8 cellular contexts compared by ENCODE assay signal in the genomic region with DNA sequence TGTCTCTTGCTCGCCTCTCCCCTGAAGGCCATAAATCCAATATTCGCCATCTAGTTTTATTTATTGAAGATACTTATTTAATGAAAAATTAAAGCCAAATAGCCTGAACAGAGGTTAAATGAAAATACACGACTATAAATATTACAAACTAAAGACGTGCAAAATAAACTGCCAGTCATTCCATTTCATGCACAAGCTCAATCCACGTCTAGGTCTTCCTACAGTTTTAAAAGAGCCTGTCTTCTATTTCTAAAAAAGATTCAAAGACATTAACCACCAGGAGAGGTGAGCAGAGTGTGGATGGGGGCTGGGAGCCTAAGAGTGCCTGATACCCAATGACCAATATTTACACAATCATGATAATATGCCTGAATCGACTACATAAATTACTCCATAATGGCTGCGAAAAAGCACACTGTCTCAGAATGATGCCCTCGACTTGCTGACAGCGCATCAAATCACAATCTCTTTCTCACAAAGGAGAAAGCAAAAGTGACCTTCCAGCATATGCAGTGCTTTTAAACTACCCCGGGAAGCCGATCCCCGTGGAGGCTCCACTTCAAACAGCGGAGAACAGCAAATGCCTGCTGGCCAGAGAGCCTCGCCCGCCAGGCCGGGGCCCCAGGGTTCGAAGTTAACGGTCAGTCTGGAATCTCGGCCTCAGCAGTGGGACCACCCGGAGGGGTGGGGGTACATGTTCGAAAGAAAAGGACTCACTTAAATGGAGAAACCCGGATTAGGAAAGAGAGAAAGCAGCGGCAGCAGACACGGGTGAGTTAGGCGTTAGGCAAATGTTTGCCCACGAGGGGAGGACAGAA. TPM values are rescaled to one million over a fixed set of nuclear protein-coding genes. Genes with fewer than 3 reads are reported as not detected.
DNase-seq lines count a peak whose midpoint lies in the region; ATAC-seq and TF ChIP-seq lines count a peak whose summit lies in the region.

No MANE protein-coding gene starts in this region.

- peak overlapping the region; percentile 70 to 81 (median 76) for H3K4me3 ChIP-seq in transverse colon

- DNase-seq in AG08396 (ENCODE audit: low spot score) (peak; percentile 65), GM20000 (ENCODE audit: low spot score) (peak; percentile 25), SHP77 treated with DMSO at 0.1 percent for 48 hours (lab: John Stamatoyannopoulos, UW) (peak; percentile 33), dermis blood vessel endothelial cell (peak; percentile 52), mesenteric fat pad (ENCODE audit: low spot score) (peak; percentile 90), transverse colon (no peak)

- TF ChIP-seq CTCF in GM20000 (IDR thresholded peaks at IDR 0.05; ENCODE audit: extremely low read depth, missing control alignments) (no peak), transverse colon (IDR thresholded peaks at IDR 0.05) (no peak)

- H3K9me3 ChIP-seq in transverse colon, result no peaks in the 10 kb centered on the region

- no peak for TF ChIP-seq POLR2A in transverse colon (IDR thresholded peaks at IDR 0.05)

- no peaks in the 10 kb centered on the region for H3K36me3 ChIP-seq in transverse colon

- H3K4me1 ChIP-seq in transverse colon, result peaks cover 9 to 50% (median 17%) of the 10 kb centered on the region in 4 donors

- no peak for TF ChIP-seq EP300 in transverse colon (IDR thresholded peaks at IDR 0.05; ENCODE audit: low read depth)

- in situ Hi-C loops in transverse colon (cut with MboI; ENCODE audit: low pct_ligation_motif_present in 1 of 4, low pct_unique_long_range_greater_than_20kb in 1 of 4, low sequenced_read_pairs in 3 of 4), result no loop called here

- WGBS in transverse colon (ENCODE audit: low coverage in 1 of 2), 2 donors, result 12 to 38% methylated on average over 6 to 26 of the region's 26 CpGs

- intact Hi-C loops in transverse colon (cut with DNase I; ENCODE audit: low total_unique reads), result loop anchor here (5.0 kb wide), 1 partner anchor 37 kb away; no protein-coding TSS in a partner anchor

- H3K27me3 ChIP-seq in transverse colon, result no peaks in the 10 kb centered on the region

- ATAC-seq in HG02885 (IDR thresholded peaks at IDR 0.05; ENCODE audit: poor library complexity, unreplicated experiment) (no peak), GM18861 (IDR thresholded peaks at IDR 0.05; ENCODE audit: unreplicated experiment) (no peak)

- H3K27ac ChIP-seq in transverse colon, result peak overlapping the region; percentile 93 to 98 (median 96)

RNA-seq across cellular contexts. Expression of gene FCHSD2, which starts 1.7 kb away (rescaled TPM):
- 18.0 and 27.6 TPM in 2 replicates for total RNA-seq in dermis blood vessel endothelial cell
- total RNA-seq in mesenteric fat pad, result 54.9 TPM
- total RNA-seq in transverse colon, result 10 to 100 TPM in 3 of 4 donors, 1 to 10 TPM in 1; 9.1 to 15.9 (median 15.0) TPM
